Comparison of ENCODE assay signal across 27 cellular contexts in the genomic region with DNA sequence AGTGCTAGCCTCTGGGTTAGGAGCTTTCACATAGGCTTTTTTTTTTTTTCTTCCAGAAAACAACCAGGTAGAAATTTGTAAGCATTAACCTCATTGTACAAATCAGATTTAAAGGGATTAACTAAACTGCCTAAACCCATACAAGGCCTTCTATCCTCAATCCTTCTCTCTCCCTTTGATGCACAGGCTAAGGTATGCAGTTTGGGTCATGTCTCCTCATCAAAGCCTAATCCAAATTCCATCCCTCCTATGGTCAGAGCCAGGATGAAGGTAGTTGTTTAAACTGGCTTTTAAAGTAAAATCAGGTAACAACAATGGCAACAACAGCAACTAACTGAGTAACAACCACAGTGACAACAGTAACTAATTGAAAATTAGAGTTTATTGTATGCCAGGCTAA.
A peak's percentile ranks its signal among the peaks of the same experiment; 100 is the strongest.
DNase-seq lines count a peak whose midpoint lies in the region; ATAC-seq, FAIRE-seq and TF ChIP-seq lines count a peak whose summit lies in the region.
"Had no signal": no experiment of that assay in that cellular context is flagged by ENCODE, and none has a peak within 500 bp of the region (broad histone marks: within the 10 kb centered on the region; RNA-seq: fewer than 3 reads in every experiment).

No MANE protein-coding gene starts in this region.

- H2BK5ac ChIP-seq in trophoblast cell (ENCODE audit: low read depth, low read length, poor library complexity), result no peak overlapping the region

- POLR2A ChIA-PET in WTC11 (lab: Charles Lee), result no interaction called here
- POLR2A ChIA-PET in activated CD8-positive, alpha-beta T cell treated with anti-CD3 and anti-CD28 coated beads for 36 hours (lab: Charles Lee), result no interaction called here

- no peak overlapping the region for H2BK120ac ChIP-seq in trophoblast cell (ENCODE audit: insufficient read depth, low read length, poor library complexity)

- no peaks in the 10 kb centered on the region for H4K20me1 ChIP-seq in GM23338 (replicated peaks; ENCODE audit: insufficient read depth)
- H4K20me1 ChIP-seq: BLaER1 treated with 17β-estradiol and CSF1 and Interleukin-3, amounts not matched to agents 10 nM and 100 nM had no signal

- H3K36me3 Mint-ChIP-seq in GM23338 (ENCODE audit: low read depth), result no peaks in the 10 kb centered on the region; the same call in 1 of the 3 replicates
- no peaks in the 10 kb centered on the region; the same call in 1 of the 2 replicates for H3K36me3 Mint-ChIP-seq in WTC11
- H3K36me3 Mint-ChIP-seq in activated CD8-positive, alpha-beta T cell treated with anti-CD3 and anti-CD28 coated beads for 36 hours (ENCODE audit: low read depth), result no peaks in the 10 kb centered on the region
- H3K36me3 Mint-ChIP-seq: CD8-positive, alpha-beta T cell had no signal

- no peak overlapping the region for H3K4me2 ChIP-seq in GM23338
- no peak overlapping the region for H3K4me2 ChIP-seq in trophoblast cell (ENCODE audit: low read length)
- H3K4me2 ChIP-seq: A549; BLaER1 treated with 17β-estradiol and CSF1 and Interleukin-3, amounts not matched to agents 10 nM and 100 nM had no signal

- ATAC-seq in GM23338 (peak; percentile 73), WTC11 (peak; percentile 39; the same call in 1 of the 2 replicates), HG02759 (IDR thresholded peaks at IDR 0.05; ENCODE audit: unreplicated experiment) (no peak)
- no peak for ATAC-seq in activated CD8-positive, alpha-beta T cell treated with anti-CD3 and anti-CD28 coated beads for 36 hours
- ATAC-seq: A549; CD8-positive, alpha-beta T cell; GM12878 had no signal

- no peak overlapping the region for H3K4me3 ChIP-seq in GM23338
- H3K4me3 ChIP-seq in trophoblast cell (ENCODE audit: low read depth, low read length), result no peak overlapping the region
- H3K4me3 ChIP-seq: A549; BLaER1 treated with 17β-estradiol and CSF1 and Interleukin-3, amounts not matched to agents 10 nM and 100 nM; GM12878 had no signal

- H4K91ac ChIP-seq in trophoblast cell (ENCODE audit: low read depth, low read length), result no peak overlapping the region

- H3K4me1 Mint-ChIP-seq in GM23338 (no peaks in the 10 kb centered on the region), WTC11 (no peaks in the 10 kb centered on the region)
- H3K4me1 Mint-ChIP-seq in activated CD8-positive, alpha-beta T cell treated with anti-CD3 and anti-CD28 coated beads for 36 hours (ENCODE audit: low read depth), result no peaks in the 10 kb centered on the region
- H3K4me1 Mint-ChIP-seq: B cell had no signal

- CTCF ChIA-PET in WTC11 (lab: Charles Lee), result interaction anchor here (1.1 kb wide), 1 partner anchor 11 kb away, joined by 4 read pairs; no protein-coding TSS in a partner anchor
- CTCF ChIA-PET in activated CD8-positive, alpha-beta T cell treated with anti-CD3 and anti-CD28 coated beads for 36 hours (lab: Charles Lee), result no interaction called here

- no peak overlapping the region for H2AFZ ChIP-seq in GM23338
- no peak overlapping the region for H2AFZ ChIP-seq in trophoblast cell (ENCODE audit: insufficient read depth, low read length, poor library complexity)

- no peak overlapping the region for H4K8ac ChIP-seq in trophoblast cell (ENCODE audit: low read depth, low read length)

- no peak overlapping the region for H3K27ac ChIP-seq in GM23338 (ENCODE audit: low read depth)
- H3K27ac ChIP-seq in trophoblast cell (ENCODE audit: low read depth, low read length), result no peak overlapping the region
- H3K27ac ChIP-seq: 22Rv1; A549; BLaER1 treated with 17β-estradiol and CSF1 and Interleukin-3, amounts not matched to agents 10 nM and 100 nM; C4-2B had no signal

- no peak overlapping the region for H3K4ac ChIP-seq in trophoblast cell (ENCODE audit: low read depth, low read length)

- H3K79me2 ChIP-seq in GM23338 (replicated peaks; ENCODE audit: insufficient read depth) (no peaks in the 10 kb centered on the region), trophoblast cell (ENCODE audit: control insufficient read depth, insufficient read depth, low read length, poor library complexity) (no peaks in the 10 kb centered on the region)

- H3K27ac Mint-ChIP-seq in GM23338 (no peak overlapping the region), WTC11 (no peak overlapping the region)
- no peak overlapping the region for H3K27ac Mint-ChIP-seq in activated CD8-positive, alpha-beta T cell treated with anti-CD3 and anti-CD28 coated beads for 36 hours
- H3K27ac Mint-ChIP-seq: B cell; CD4-positive, alpha-beta T cell; CD8-positive, alpha-beta T cell had no signal

- no peaks in the 10 kb centered on the region for H3K9me2 ChIP-seq in GM23338 (ENCODE audit: insufficient read depth)

- no peak for TF ChIP-seq CTCF in GM23338 (conservative IDR thresholded peaks at IDR 0.05; ENCODE audit: low read depth in 2 of 2)
- TF ChIP-seq CTCF in WTC11 (IDR thresholded peaks at IDR 0.05), result no peak
- no peak for TF ChIP-seq CTCF in activated CD8-positive, alpha-beta T cell treated with anti-CD3 and anti-CD28 coated beads for 36 hours (IDR thresholded peaks at IDR 0.05)
- no peak for TF ChIP-seq CTCF in D721Med (IDR thresholded peaks at IDR 0.05; ENCODE audit: insufficient read depth, missing control alignments)

- H3K4me1 ChIP-seq in GM23338 (ENCODE audit: insufficient read depth) (no peaks in the 10 kb centered on the region), trophoblast cell (ENCODE audit: control insufficient read depth in 1 of 2, insufficient read depth in 2 of 2, low read length in 2 of 2) (no peaks in the 10 kb centered on the region)
- H3K4me1 ChIP-seq: A549; BLaER1 treated with 17β-estradiol and CSF1 and Interleukin-3, amounts not matched to agents 10 nM and 100 nM; Caco-2 had no signal

- no peaks in the 10 kb centered on the region for H3K9me3 ChIP-seq in trophoblast cell (ENCODE audit: insufficient read depth, low read depth, low read length)
- H3K9me3 ChIP-seq: A549, Caco-2 had no signal

- no peak overlapping the region for H3K14ac ChIP-seq in trophoblast cell (ENCODE audit: low read length)

- no peak for FAIRE-seq in D721Med (lab: Jason Lieb, UNC)
- FAIRE-seq: A549, GM12878, GM12892, GM18507, GM19239 had no signal

- H3K18ac ChIP-seq in trophoblast cell (ENCODE audit: low read length), result no peak overlapping the region

- H3K36me3 ChIP-seq in GM23338 (ENCODE audit: insufficient read depth) (no peaks in the 10 kb centered on the region), trophoblast cell (ENCODE audit: control insufficient read depth in 1 of 2, insufficient read depth in 2 of 2, low read length in 2 of 2) (no peaks in the 10 kb centered on the region)
- H3K36me3 ChIP-seq: BLaER1 treated with 17β-estradiol and CSF1 and Interleukin-3, amounts not matched to agents 10 nM and 100 nM had no signal

- H3K27me3 ChIP-seq in GM23338 (ENCODE audit: insufficient read depth), result no peaks in the 10 kb centered on the region
- H3K27me3 ChIP-seq in trophoblast cell (ENCODE audit: insufficient read depth, low read length), result no peaks in the 10 kb centered on the region
- H3K27me3 ChIP-seq: BLaER1 treated with 17β-estradiol and CSF1 and Interleukin-3, amounts not matched to agents 10 nM and 100 nM had no signal

- no peaks in the 10 kb centered on the region; the same call in 1 of the 3 replicates for H3K9me3 Mint-ChIP-seq in GM23338
- H3K9me3 Mint-ChIP-seq in WTC11, result peaks cover 16% of the 10 kb centered on the region
- H3K9me3 Mint-ChIP-seq in activated CD8-positive, alpha-beta T cell treated with anti-CD3 and anti-CD28 coated beads for 36 hours, result peaks cover 21% of the 10 kb centered on the region

- intact Hi-C loops in activated CD8-positive, alpha-beta T cell treated with anti-CD3 and anti-CD28 coated beads for 36 hours (cut with micrococcal nuclease), result no loop called here

- H3K27me3 Mint-ChIP-seq in GM23338 (ENCODE audit: insufficient read depth, low read depth, poor library complexity) (peaks cover 3% of the 10 kb centered on the region), WTC11 (ENCODE audit: low read depth) (no peaks in the 10 kb centered on the region)
- no peaks in the 10 kb centered on the region for H3K27me3 Mint-ChIP-seq in activated CD8-positive, alpha-beta T cell treated with anti-CD3 and anti-CD28 coated beads for 36 hours
- H3K27me3 Mint-ChIP-seq: B cell; CD4-positive, alpha-beta T cell had no signal

- H3F3A ChIP-seq in GM23338 (replicated peaks; ENCODE audit: low read depth), result no peaks in the 10 kb centered on the region

- H3K23ac ChIP-seq in trophoblast cell (ENCODE audit: low read length), result no peak overlapping the region

- H2AK5ac ChIP-seq in trophoblast cell (ENCODE audit: low read length), result no peak overlapping the region

- no peaks in the 10 kb centered on the region for H3K79me1 ChIP-seq in trophoblast cell (ENCODE audit: low read length)

- peak overlapping the region; percentile 27 for H3K9ac ChIP-seq in trophoblast cell (ENCODE audit: low read length)
- H3K9ac ChIP-seq: BLaER1 treated with 17β-estradiol and CSF1 and Interleukin-3, amounts not matched to agents 10 nM and 100 nM had no signal

- no peak overlapping the region for H3K4me3 Mint-ChIP-seq in GM23338
- H3K4me3 Mint-ChIP-seq in WTC11, result no peak overlapping the region
- no peak overlapping the region for H3K4me3 Mint-ChIP-seq in activated CD8-positive, alpha-beta T cell treated with anti-CD3 and anti-CD28 coated beads for 36 hours
- H3K4me3 Mint-ChIP-seq: B cell; CD4-positive, alpha-beta T cell; CD8-positive, alpha-beta T cell had no signal

- H2BK12ac ChIP-seq in trophoblast cell (ENCODE audit: low read length), result no peak overlapping the region

- no peak overlapping the region for H4K12ac ChIP-seq in trophoblast cell (ENCODE audit: low read depth, low read length)

- peak; percentile 24 for DNase-seq in GM23338 (ENCODE audit: low spot score)
- no peak for DNase-seq in WTC11 (ENCODE audit: low spot score)
- DNase-seq in iPS-NIHi11 (ENCODE audit: low spot score), result peak; percentile 11
- DNase-seq in trophoblast cell, result no peak
- no peak for DNase-seq in activated CD8-positive, alpha-beta T cell treated with anti-CD3 and anti-CD28 coated beads for 36 hours
- DNase-seq in D721Med (ENCODE audit: insufficient read length, low spot score), result no peak
- DNase-seq: AML-193; Caco-2; Calu3; CD4-positive, alpha-beta T cell; CD8-positive, alpha-beta T cell; DMS 273 treated with DMSO at 0.1 percent for 48 hours; DMS153; DMS53; DMS79; DND-41; EL had no signal

TF ChIP-seq in GM23338, 12 proteins besides CTCF, POLR2A, EP300 and RAD21 (continues in another document):
- no peak for TF ChIP-seq NANOG (IDR thresholded peaks at IDR 0.05; ENCODE audit: borderline replicate concordance)
- TF ChIP-seq ZNF114 (CRISPR knock-in tag; IDR thresholded peaks at IDR 0.05), result no peak
- TF ChIP-seq STAT1 (IDR thresholded peaks at IDR 0.05; ENCODE audit: unreplicated experiment), result no peak
- TF ChIP-seq POLR2AphosphoS5 (IDR thresholded peaks at IDR 0.05; ENCODE audit: low read depth), result no peak
- TF ChIP-seq CREB1 (CRISPR knock-in tag; IDR thresholded peaks at IDR 0.05; ENCODE audit: low read depth), result no peak

TF ChIP-seq in WTC11, 78 proteins besides CTCF, POLR2A, EP300 and RAD21 (continues in another document):
- TF ChIP-seq SMAD3 (CRISPR knock-in tag; IDR thresholded peaks at IDR 0.05; ENCODE audit: borderline replicate concordance), result no peak
- no peak for TF ChIP-seq EMX1 (CRISPR knock-in tag; IDR thresholded peaks at IDR 0.05)

Comparison
In these comparisons a context has a peak if more than half of its experiments do, and no peak if none do; other contexts are left out.
1. ATAC-seq: peak in GM23338 (single experiment) and WTC11 (single experiment); none in activated CD8-positive, alpha-beta T cell treated with anti-CD3 and anti-CD28 coated beads for 36 hours (single experiment) and HG02759 (single experiment).
2. DNase-seq: peak in GM23338 (single experiment) and iPS-NIHi11 (single experiment); none in WTC11 (single experiment), trophoblast cell (0 of 2), activated CD8-positive, alpha-beta T cell treated with anti-CD3 and anti-CD28 coated beads for 36 hours (single experiment) and D721Med (single experiment).